Comparison of ENCODE assay signal across 18 cellular contexts in genomic region chr2:235757212-235757611, GRCh38.
DNase-seq lines count a peak whose midpoint lies in the region; ATAC-seq, FAIRE-seq and TF ChIP-seq lines count a peak whose summit lies in the region.
"Had no signal": no experiment of that assay in that cellular context is flagged by ENCODE, and none has a peak within 500 bp of the region (broad histone marks: within the 10 kb centered on the region; RNA-seq: fewer than 3 reads in every experiment).

No MANE protein-coding gene starts in this region.

- TF ChIP-seq RAD21 in HepG2 (CRISPR knock-in tag; IDR thresholded peaks at IDR 0.05): no peak

- peak; percentile 26; the same call in 1 of the 3 replicates for ATAC-seq in HepG2
- no peak for ATAC-seq in right lobe of liver
- ATAC-seq in pancreas: peak; percentile 73 to 93 (median 86)
- ATAC-seq in activated T-cell treated with anti-CD3 and anti-CD28 coated beads, Interleukin-2, amount 50 U/mL, for 72 hours (replicated peaks in 1 of 2): no peak
- ATAC-seq in HG02884 (IDR thresholded peaks at IDR 0.05; ENCODE audit: unreplicated experiment): no peak

- no peaks in the 10 kb centered on the region for H3K9me3 Mint-ChIP-seq in activated T-cell treated with anti-CD3 and anti-CD28 coated beads, Interleukin-2, amount 50 U/mL, for 72 hours
- H3K9me3 Mint-ChIP-seq: CD4-positive, CD25-positive, alpha-beta regulatory T cell; HFFc6 had no signal

- H3K9ac ChIP-seq in HepG2 (ENCODE audit: insufficient read depth, low read depth, low read length): no peak overlapping the region
- no peak overlapping the region for H3K9ac ChIP-seq in colonic mucosa (ENCODE audit: low read depth in 2 of 2, low read length in 2 of 2)
- H3K9ac ChIP-seq: BLaER1 had no signal

- no peaks in the 10 kb centered on the region for H3K79me2 ChIP-seq in HepG2 (ENCODE audit: insufficient read depth, low read length)

- FAIRE-seq in HepG2 (lab: Jason Lieb, UNC): no peak
- no peak for FAIRE-seq in pancreas (lab: Jason Lieb, UNC)
- FAIRE-seq: GM19239, H1, HTR-8/SVneo had no signal

- intact Hi-C loops in HepG2 (cut with micrococcal nuclease; ENCODE audit: unreplicated experiment) (loop anchor here (2.0 kb wide), 1 partner anchor 32 kb away; no protein-coding TSS in a partner anchor), right lobe of liver (cut with DNase I) (no loop called here), colonic mucosa (cut with DNase I) (no loop called here), pancreas (cut with DNase I) (no loop called here)

- no peaks in the 10 kb centered on the region for H3K27me3 Mint-ChIP-seq in activated T-cell treated with anti-CD3 and anti-CD28 coated beads, Interleukin-2, amount 50 U/mL, for 72 hours (ENCODE audit: low read depth)
- H3K27me3 Mint-ChIP-seq: CD4-positive, CD25-positive, alpha-beta regulatory T cell had no signal

- H3K4me3 Mint-ChIP-seq in activated T-cell treated with anti-CD3 and anti-CD28 coated beads, Interleukin-2, amount 50 U/mL, for 72 hours: no peak overlapping the region
- H3K4me3 Mint-ChIP-seq: CD4-positive, CD25-positive, alpha-beta regulatory T cell; HFFc6 had no signal

- BruUV-seq in HepG2 (replicated peaks; lab: Mats Ljungman, UMichigan): no TSS peak

- H3K27ac Mint-ChIP-seq in activated T-cell treated with anti-CD3 and anti-CD28 coated beads, Interleukin-2, amount 50 U/mL, for 72 hours: no peak overlapping the region
- H3K27ac Mint-ChIP-seq: CD4-positive, CD25-positive, alpha-beta regulatory T cell; HFFc6 had no signal

- no peaks in the 10 kb centered on the region for H3K9me3 ChIP-seq in HepG2 (ENCODE audit: low read length)
- H3K9me3 ChIP-seq in right lobe of liver: no peaks in the 10 kb centered on the region
- H3K9me3 ChIP-seq in colonic mucosa: no peaks in the 10 kb centered on the region
- H3K9me3 ChIP-seq in pancreas: no peaks in the 10 kb centered on the region
- H3K9me3 ChIP-seq: BLaER1 had no signal

- H3K4me2 ChIP-seq in HepG2 (ENCODE audit: low read depth, low read length): no peak overlapping the region
- H3K4me2 ChIP-seq: BLaER1 had no signal

- no peaks in the 10 kb centered on the region for H4K20me1 ChIP-seq in HepG2 (ENCODE audit: insufficient read depth, low read length)

- H3K4me1 ChIP-seq in HepG2 (ENCODE audit: insufficient read depth, low read length) (0 out of 2 replicates have a peak, but pooled peaks cover 6% of the 10 kb centered on the region), right lobe of liver (no peaks in the 10 kb centered on the region), colonic mucosa (no peaks in the 10 kb centered on the region), pancreas (no peaks in the 10 kb centered on the region)

- TF ChIP-seq CTCF in HepG2 (CRISPR knock-in tag; IDR thresholded peaks at IDR 0.05): no peak
- TF ChIP-seq CTCF in right lobe of liver (IDR thresholded peaks at IDR 0.05): no peak
- no peak for TF ChIP-seq CTCF in colonic mucosa (IDR thresholded peaks at IDR 0.05)
- no peak for TF ChIP-seq CTCF in pancreas (IDR thresholded peaks at IDR 0.05)

- no peak overlapping the region for H2AFZ ChIP-seq in HepG2 (ENCODE audit: low read length)

- in situ Hi-C loops in HepG2 (cut with HindIII; ENCODE audit: extremely low pct_ligation_motif_present, low pct_unique_long_range_greater_than_20kb): no loop called here

- H3K4me3 ChIP-seq in HepG2 (replicated peaks in 1 of 3; ENCODE audit: insufficient read depth in 1 of 3, low read depth in 2 of 3, low read length in 3 of 3) (no peak overlapping the region), right lobe of liver (no peak overlapping the region), colonic mucosa (no peak overlapping the region), pancreas (no peak overlapping the region)
- H3K4me3 ChIP-seq: BLaER1 had no signal

- CTCF ChIA-PET in HepG2 (lab: Yijun Ruan, JAX; ENCODE audit: low intra/inter-chr PET ratio, low total read pairs): no interaction called here

- POLR2A ChIA-PET in HepG2 (lab: Yijun Ruan, JAX): no interaction called here

- H3K27ac ChIP-seq in HepG2 (ENCODE audit: extremely low read length, insufficient read depth, low read length) (no peak overlapping the region), right lobe of liver (no peak overlapping the region), colonic mucosa (no peak overlapping the region), pancreas (no peak overlapping the region)
- H3K27ac ChIP-seq: BLaER1 had no signal

- TF ChIP-seq EP300 in HepG2 (IDR thresholded peaks at IDR 0.05; ENCODE audit: low read depth in 2 of 2, low read length in 2 of 2) (no peak), HepG2 (CRISPR knock-in tag; IDR thresholded peaks at IDR 0.05; ENCODE audit: borderline replicate concordance) (no peak)

- 100% methylated on average over 5 of the region's 6 CpGs for WGBS in HepG2 (ENCODE audit: low lambda C conversion rate)
- WGBS in right lobe of liver (ENCODE audit: insufficient coverage, low coverage, low lambda C conversion rate, missing lambda C conversion rate): 94% methylated on average over 3 of the region's 6 CpGs
- 44 to 45% methylated on average over 6 of the region's 6 CpGs for WGBS in pancreas, 2 donors

- H3K27me3 ChIP-seq in HepG2 (ENCODE audit: control insufficient read depth in 1 of 2, insufficient read depth in 2 of 2, low read length in 2 of 2) (no peaks in the 10 kb centered on the region), right lobe of liver (no peaks in the 10 kb centered on the region), colonic mucosa (no peaks in the 10 kb centered on the region), pancreas (no peaks in the 10 kb centered on the region)
- H3K27me3 ChIP-seq: BLaER1 had no signal

- peaks cover 2 to 16% of the 10 kb centered on the region in 2 experiments; a peak in 4 of 5 replicates for H3K36me3 ChIP-seq in HepG2 (replicated peaks in 1 of 2; ENCODE audit: control insufficient read depth in 1 of 2, insufficient read depth in 2 of 2, low read length in 2 of 2)
- no peaks in the 10 kb centered on the region for H3K36me3 ChIP-seq in right lobe of liver
- H3K36me3 ChIP-seq in colonic mucosa: no peaks in the 10 kb centered on the region
- H3K36me3 ChIP-seq in pancreas: no peaks in the 10 kb centered on the region

- DNase-seq in HepG2 (ENCODE audit: low spot score) (no peak), right lobe of liver (no peak), colonic mucosa (peak; percentile 42), pancreas (peak in 4 of 6 donors; percentile 39 to 81 (median 54))
- DNase-seq in activated T-cell treated with anti-CD3 and anti-CD28 coated beads, Interleukin-2, amount 50 U/mL, for 72 hours: no peak
- no peak for DNase-seq in effector CD8-positive, alpha-beta T cell (lab: John Stamatoyannopoulos, UW)
- DNase-seq: 8988T; AML-193; CD4-positive, CD25-positive, alpha-beta regulatory T cell; DMS79 treated with DMSO at 0.1 percent for 48 hours; GDM1; HCEC 1CT; HFFc6 had no signal

- no peaks in the 10 kb centered on the region for H3K36me3 Mint-ChIP-seq in activated T-cell treated with anti-CD3 and anti-CD28 coated beads, Interleukin-2, amount 50 U/mL, for 72 hours (ENCODE audit: insufficient read depth in 2 of 2)
- H3K36me3 Mint-ChIP-seq: CD4-positive, CD25-positive, alpha-beta regulatory T cell had no signal

- TF ChIP-seq POLR2A in HepG2 (IDR thresholded peaks at IDR 0.05; ENCODE audit: insufficient read depth in 1 of 2, low read depth in 2 of 2, low read length in 2 of 2): no peak
- TF ChIP-seq POLR2A in right lobe of liver (IDR thresholded peaks at IDR 0.05): no peak

- H3K4me1 Mint-ChIP-seq in activated T-cell treated with anti-CD3 and anti-CD28 coated beads, Interleukin-2, amount 50 U/mL, for 72 hours (ENCODE audit: low read depth): no peaks in the 10 kb centered on the region
- H3K4me1 Mint-ChIP-seq: CD4-positive, CD25-positive, alpha-beta regulatory T cell had no signal

TF ChIP-seq in HepG2, 621 proteins besides CTCF, POLR2A, EP300 and RAD21 (continues in another document):
- TF ChIP-seq FOXK2 (IDR thresholded peaks at IDR 0.05): no peak
- TF ChIP-seq CENPBD1 (CRISPR knock-in tag; IDR thresholded peaks at IDR 0.05; ENCODE audit: borderline replicate concordance, low read depth): no peak
- TF ChIP-seq E2F5 (CRISPR knock-in tag; conservative IDR thresholded peaks at IDR 0.05): no peak
- no peak for TF ChIP-seq ZBTB21 (CRISPR knock-in tag; IDR thresholded peaks at IDR 0.05)
- TF ChIP-seq ISL2 (CRISPR knock-in tag; IDR thresholded peaks at IDR 0.05): no peak
- TF ChIP-seq ZC3H4 (CRISPR knock-in tag; IDR thresholded peaks at IDR 0.05; ENCODE audit: borderline replicate concordance): no peak
- TF ChIP-seq ZNF224 (CRISPR knock-in tag; IDR thresholded peaks at IDR 0.05): no peak
- no peak for TF ChIP-seq ETV5 (CRISPR knock-in tag; IDR thresholded peaks at IDR 0.05; ENCODE audit: borderline replicate concordance)
- no peak for TF ChIP-seq ZSCAN25 (CRISPR knock-in tag; IDR thresholded peaks at IDR 0.05)
- TF ChIP-seq FOXA1 (IDR thresholded peaks at IDR 0.05): no peak
- TF ChIP-seq FOXA1 (CRISPR knock-in tag; IDR thresholded peaks at IDR 0.05): no peak

Comparison
In these comparisons a context has a peak if more than half of its experiments do, and no peak if none do; other contexts are left out.
1. ATAC-seq: peak in HepG2 (single experiment) and pancreas (4 of 4); none in right lobe of liver (0 of 4), activated T-cell treated with anti-CD3 and anti-CD28 coated beads, Interleukin-2, amount 50 U/mL, for 72 hours (0 of 2) and HG02884 (single experiment).
2. DNase-seq: peak in colonic mucosa (single experiment) and pancreas (4 of 6); none in HepG2 (single experiment), right lobe of liver (0 of 3), activated T-cell treated with anti-CD3 and anti-CD28 coated beads, Interleukin-2, amount 50 U/mL, for 72 hours (0 of 2) and effector CD8-positive, alpha-beta T cell (single experiment).